In genomic region chr13:98300956-98301641, GRCh38 we compare ENCODE assay signal across 10 cellular contexts.
DNase-seq lines count a peak whose midpoint lies in the region; ATAC-seq and TF ChIP-seq lines count a peak whose summit lies in the region.
"Had no signal": no experiment of that assay in that cellular context is flagged by ENCODE, and none has a peak within 500 bp of the region (broad histone marks: within the 10 kb centered on the region; RNA-seq: fewer than 3 reads in every experiment).

No MANE protein-coding gene starts in this region.

- TF ChIP-seq CTCF in heart left ventricle (IDR thresholded peaks at IDR 0.05) (no peak), right atrium auricular region (IDR thresholded peaks at IDR 0.05) (no peak), mucosa of descending colon (IDR thresholded peaks at IDR 0.05) (no peak), lower leg skin (IDR thresholded peaks at IDR 0.05) (no peak)

- TF ChIP-seq POLR2A in heart left ventricle (IDR thresholded peaks at IDR 0.05) (no peak), lower leg skin (IDR thresholded peaks at IDR 0.05) (no peak)

- intact Hi-C loops in heart left ventricle (cut with DNase I) (no loop called here), mucosa of descending colon (cut with DNase I, micrococcal nuclease) (no loop called here), lower leg skin (cut with DNase I; ENCODE audit: low total_unique reads) (no loop called here)

- H3K4me3 ChIP-seq in heart left ventricle, result no peak overlapping the region
- H3K4me3 ChIP-seq in right atrium auricular region, result no peak overlapping the region
- no peak overlapping the region for H3K4me3 ChIP-seq in mucosa of descending colon
- no peak overlapping the region for H3K4me3 ChIP-seq in lower leg skin (ENCODE audit: low read depth, poor library complexity, severe bottlenecking)
- H3K4me3 ChIP-seq: GM23338 had no signal

- 67 to 70% (median 69%) methylated on average over 7 of the region's 7 CpGs for WGBS in heart left ventricle, 4 donors
- WGBS in lower leg skin, 2 donors, result 49% methylated on average over 7 of the region's 7 CpGs

- no peaks in the 10 kb centered on the region for H3K36me3 ChIP-seq in heart left ventricle
- no peaks in the 10 kb centered on the region for H3K36me3 ChIP-seq in right atrium auricular region
- no peaks in the 10 kb centered on the region for H3K36me3 ChIP-seq in mucosa of descending colon (ENCODE audit: low read depth)

- H3K27ac ChIP-seq in heart left ventricle (peak overlapping the region in 2 of 12 donors; percentile 11 to 79), right atrium auricular region (no peak overlapping the region), cingulate gyrus (ENCODE audit: low read depth, low read length) (peak overlapping the region; percentile 42)

- H3K4me1 ChIP-seq in heart left ventricle, result peaks cover 0 to 36% (median 13%) of the 10 kb centered on the region in 12 donors
- H3K4me1 ChIP-seq in right atrium auricular region, result peaks cover 0 to 24% of the 10 kb centered on the region in 2 donors
- H3K4me1 ChIP-seq in mucosa of descending colon (ENCODE audit: low read depth), result peaks cover 13% of the 10 kb centered on the region

- DNase-seq in heart left ventricle, result no peak
- DNase-seq in right atrium auricular region (ENCODE audit: low spot score), result no peak
- DNase-seq in mucosa of descending colon, result no peak
- DNase-seq in NCI-H128 (lab: John Stamatoyannopoulos, UW; ENCODE audit: unreplicated experiment), result no peak
- no peak for DNase-seq in lower leg skin (ENCODE audit: low spot score in 2 of 2)
- no peak for DNase-seq in cerebellar cortex (ENCODE audit: low spot score)
- DNase-seq: activated T-cell treated with anti-CD3 and anti-CD28 coated beads, Interleukin-2, amount 50 U/mL, for 48 hours had no signal

- H3K27me3 ChIP-seq in heart left ventricle, result no peaks in the 10 kb centered on the region
- no peaks in the 10 kb centered on the region for H3K27me3 ChIP-seq in right atrium auricular region

- H3K9me3 ChIP-seq in heart left ventricle (no peaks in the 10 kb centered on the region), right atrium auricular region (no peaks in the 10 kb centered on the region), mucosa of descending colon (no peaks in the 10 kb centered on the region)

- ATAC-seq in heart left ventricle (peak in 3 of 4 donors; percentile 32 to 48 (median 43)), mucosa of descending colon (peak; percentile 44), GM19351 (IDR thresholded peaks at IDR 0.05; ENCODE audit: unreplicated experiment) (no peak)
- ATAC-seq: GM23338 had no signal
